Comparison of ENCODE assay signal across 21 cellular contexts in the genomic region with DNA sequence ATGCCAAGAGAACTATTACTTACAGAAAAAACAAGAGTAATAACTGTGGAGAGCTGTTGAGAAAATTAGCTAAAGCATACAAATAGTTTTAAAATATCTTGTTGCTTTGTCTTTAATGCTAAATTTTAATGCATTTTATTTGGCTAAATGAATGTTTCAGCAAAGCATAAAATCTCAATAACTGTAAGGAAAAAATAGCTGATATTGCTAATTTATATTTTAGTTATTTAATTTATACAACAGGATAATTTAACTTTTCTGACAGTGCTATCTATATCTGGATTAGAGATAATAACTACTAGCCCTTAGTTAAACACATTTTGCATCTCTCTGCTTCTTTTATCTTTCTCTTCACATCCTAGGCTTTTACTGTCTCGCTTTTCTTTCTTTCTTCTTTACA.
DNase-seq lines count a peak whose midpoint lies in the region; ATAC-seq, FAIRE-seq and TF ChIP-seq lines count a peak whose summit lies in the region.
"Had no signal": no experiment of that assay in that cellular context is flagged by ENCODE, and none has a peak within 500 bp of the region (broad histone marks: within the 10 kb centered on the region; RNA-seq: fewer than 3 reads in every experiment).

No MANE protein-coding gene starts in this region.

- H4K12ac ChIP-seq in trophoblast cell (ENCODE audit: low read depth, low read length) = no peak overlapping the region

- CTCF ChIA-PET in A549 (lab: Yijun Ruan, JAX) = no interaction called here

- no peak for TF ChIP-seq EP300 in A549 (IDR thresholded peaks at IDR 0.05)

- 14% methylated on average over 1 of the region's 1 CpG for WGBS in A549 (ENCODE audit: missing lambda C conversion rate)
- 100% methylated on average over 1 of the region's 1 CpG for WGBS in trophoblast cell (ENCODE audit: extremely low coverage, insufficient coverage, insufficient read length)

- no peak overlapping the region for H2BK12ac ChIP-seq in trophoblast cell (ENCODE audit: low read length)

- H3K4me1 ChIP-seq in A549 (no peaks in the 10 kb centered on the region), trophoblast cell (ENCODE audit: control insufficient read depth in 1 of 2, insufficient read depth in 2 of 2, low read length in 2 of 2) (peaks cover 0 to 5% of the 10 kb centered on the region in 2 experiments)
- H3K4me1 ChIP-seq: BLaER1 treated with 17β-estradiol and CSF1 and Interleukin-3, amounts not matched to agents 10 nM and 100 nM; Caco-2 had no signal

- no peak overlapping the region for H3K27ac ChIP-seq in A549
- peak overlapping the region; percentile 96 for H3K27ac ChIP-seq in SK-N-MC
- H3K27ac ChIP-seq in trophoblast cell (ENCODE audit: low read depth, low read length) = no peak overlapping the region
- H3K27ac ChIP-seq: BLaER1 treated with 17β-estradiol and CSF1 and Interleukin-3, amounts not matched to agents 10 nM and 100 nM; C4-2B had no signal

- no peak overlapping the region for H3K14ac ChIP-seq in trophoblast cell (ENCODE audit: low read length)

- no peak overlapping the region for H3K27ac Mint-ChIP-seq in stimulated activated effector memory CD8-positive, alpha-beta T cell treated with anti-CD3 and anti-CD28 coated beads, Interleukin-12 subunit alpha, Interleukin-12 subunit beta, amount 100 ng/mL, for 72 hours
- H3K27ac Mint-ChIP-seq: B cell; CD4-positive, alpha-beta T cell; CD8-positive, alpha-beta T cell had no signal

- H3K79me2 ChIP-seq in trophoblast cell (ENCODE audit: control insufficient read depth, insufficient read depth, low read length, poor library complexity) = no peaks in the 10 kb centered on the region

- no peak overlapping the region for H4K8ac ChIP-seq in trophoblast cell (ENCODE audit: low read depth, low read length)

- H3K79me1 ChIP-seq in trophoblast cell (ENCODE audit: low read length) = no peaks in the 10 kb centered on the region

- H3K4me1 Mint-ChIP-seq in stimulated activated effector memory CD8-positive, alpha-beta T cell treated with anti-CD3 and anti-CD28 coated beads, Interleukin-12 subunit alpha, Interleukin-12 subunit beta, amount 100 ng/mL, for 72 hours = no peaks in the 10 kb centered on the region
- H3K4me1 Mint-ChIP-seq: B cell had no signal

- DNase-seq in A549 (ENCODE audit: low read depth in 1 of 2, low spot score in 1 of 2) (no peak), SK-N-MC (ENCODE audit: low read depth, low spot score) (peak; percentile 14), trophoblast cell (no peak)
- DNase-seq in stimulated activated effector memory CD8-positive, alpha-beta T cell treated with anti-CD3 and anti-CD28 coated beads, Interleukin-12 subunit alpha, Interleukin-12 subunit beta, amount 100 ng/mL, for 72 hours (ENCODE audit: low spot score in 2 of 2) = no peak
- DNase-seq: 8988T; AML-193; Caco-2; Calu3; CD4-positive, alpha-beta T cell; CD8-positive, alpha-beta T cell; DMS79 treated with DMSO at 0.1 percent for 48 hours; GDM1 had no signal

- no peak for ATAC-seq in A549
- no peak for ATAC-seq in stimulated activated effector memory CD8-positive, alpha-beta T cell treated with anti-CD3 and anti-CD28 coated beads, Interleukin-12 subunit alpha, Interleukin-12 subunit beta, amount 100 ng/mL, for 72 hours
- no peak for ATAC-seq in HG03097 (IDR thresholded peaks at IDR 0.05; ENCODE audit: low FRiP score, unreplicated experiment)
- ATAC-seq: CD8-positive, alpha-beta T cell; GM12878 had no signal

- POLR2A ChIA-PET in A549 (lab: Yijun Ruan, JAX) = no interaction called here

- H3K9me3 ChIP-seq in A549 = no peaks in the 10 kb centered on the region
- H3K9me3 ChIP-seq in SK-N-MC (ENCODE audit: low read depth, low read length) = no peaks in the 10 kb centered on the region
- no peaks in the 10 kb centered on the region for H3K9me3 ChIP-seq in trophoblast cell (ENCODE audit: insufficient read depth, low read depth, low read length)
- H3K9me3 ChIP-seq: BLaER1 treated with 17β-estradiol and CSF1 and Interleukin-3, amounts not matched to agents 10 nM and 100 nM; Caco-2 had no signal

- TF ChIP-seq CTCF in A549 (IDR thresholded peaks at IDR 0.05) = no peak

- H3K4me2 ChIP-seq in A549 = no peak overlapping the region
- no peak overlapping the region for H3K4me2 ChIP-seq in trophoblast cell (ENCODE audit: low read length)
- H3K4me2 ChIP-seq: BLaER1 treated with 17β-estradiol and CSF1 and Interleukin-3, amounts not matched to agents 10 nM and 100 nM had no signal

- H3K36me3 Mint-ChIP-seq in stimulated activated effector memory CD8-positive, alpha-beta T cell treated with anti-CD3 and anti-CD28 coated beads, Interleukin-12 subunit alpha, Interleukin-12 subunit beta, amount 100 ng/mL, for 72 hours = no peaks in the 10 kb centered on the region
- H3K36me3 Mint-ChIP-seq: CD8-positive, alpha-beta T cell had no signal

- no peaks in the 10 kb centered on the region for H3K27me3 ChIP-seq in trophoblast cell (ENCODE audit: insufficient read depth, low read length)
- H3K27me3 ChIP-seq: BLaER1 treated with 17β-estradiol and CSF1 and Interleukin-3, amounts not matched to agents 10 nM and 100 nM had no signal

- no peak for TF ChIP-seq RAD21 in A549 (conservative IDR thresholded peaks at IDR 0.05 in 1 of 2, IDR thresholded peaks at IDR 0.05 in 1 of 2)

- no peak overlapping the region for H3K18ac ChIP-seq in trophoblast cell (ENCODE audit: low read length)

- H3K36me3 ChIP-seq in SK-N-MC (ENCODE audit: insufficient read depth, low read length) (peaks cover 3% of the 10 kb centered on the region; the same call in 1 of the 2 replicates), trophoblast cell (ENCODE audit: control insufficient read depth in 1 of 2, insufficient read depth in 2 of 2, low read length in 2 of 2) (no peaks in the 10 kb centered on the region)
- H3K36me3 ChIP-seq: BLaER1 treated with 17β-estradiol and CSF1 and Interleukin-3, amounts not matched to agents 10 nM and 100 nM had no signal

- H2BK5ac ChIP-seq in trophoblast cell (ENCODE audit: low read depth, low read length, poor library complexity) = no peak overlapping the region

- H3K9ac ChIP-seq in SK-N-MC (ENCODE audit: insufficient read length) (no peak overlapping the region), trophoblast cell (ENCODE audit: low read length) (no peak overlapping the region)
- H3K9ac ChIP-seq: BLaER1 treated with 17β-estradiol and CSF1 and Interleukin-3, amounts not matched to agents 10 nM and 100 nM had no signal

- H3K4ac ChIP-seq in trophoblast cell (ENCODE audit: low read depth, low read length) = no peak overlapping the region

- no peak overlapping the region for H2BK120ac ChIP-seq in trophoblast cell (ENCODE audit: insufficient read depth, low read length, poor library complexity)

- H3K23ac ChIP-seq in trophoblast cell (ENCODE audit: low read length) = no peak overlapping the region

- no peak overlapping the region for H3K4me3 ChIP-seq in A549
- H3K4me3 ChIP-seq in SK-N-MC = peak overlapping the region; percentile 60
- no peak overlapping the region for H3K4me3 ChIP-seq in trophoblast cell (ENCODE audit: low read depth, low read length)
- H3K4me3 ChIP-seq: BLaER1 treated with 17β-estradiol and CSF1 and Interleukin-3, amounts not matched to agents 10 nM and 100 nM; GM12878 had no signal

- H2AK5ac ChIP-seq in trophoblast cell (ENCODE audit: low read length) = no peak overlapping the region

- TF ChIP-seq POLR2A in A549 (IDR thresholded peaks at IDR 0.05; ENCODE audit: low read length) = no peak

- H4K91ac ChIP-seq in trophoblast cell (ENCODE audit: low read depth, low read length) = no peak overlapping the region

- peaks cover 11% of the 10 kb centered on the region for H3K9me3 Mint-ChIP-seq in stimulated activated effector memory CD8-positive, alpha-beta T cell treated with anti-CD3 and anti-CD28 coated beads, Interleukin-12 subunit alpha, Interleukin-12 subunit beta, amount 100 ng/mL, for 72 hours

- no peak overlapping the region for H3K4me3 Mint-ChIP-seq in stimulated activated effector memory CD8-positive, alpha-beta T cell treated with anti-CD3 and anti-CD28 coated beads, Interleukin-12 subunit alpha, Interleukin-12 subunit beta, amount 100 ng/mL, for 72 hours
- H3K4me3 Mint-ChIP-seq: B cell; CD4-positive, alpha-beta T cell; CD8-positive, alpha-beta T cell had no signal

- FAIRE-seq in A549 (lab: Jason Lieb, UNC) (no peak), G401.6 (lab: Jason Lieb, UNC) (peak; percentile 47)
- FAIRE-seq: D721Med, GM12878, GM12892, GM18507 had no signal

- H2AFZ ChIP-seq in trophoblast cell (ENCODE audit: insufficient read depth, low read length, poor library complexity) = no peak overlapping the region

TF ChIP-seq in A549, 52 proteins besides CTCF, POLR2A, EP300 and RAD21 (continues in another document):
- TF ChIP-seq MAFK (IDR thresholded peaks at IDR 0.05; ENCODE audit: partially characterized antibody) = peak; percentile 54
- TF ChIP-seq, protein P1, sequence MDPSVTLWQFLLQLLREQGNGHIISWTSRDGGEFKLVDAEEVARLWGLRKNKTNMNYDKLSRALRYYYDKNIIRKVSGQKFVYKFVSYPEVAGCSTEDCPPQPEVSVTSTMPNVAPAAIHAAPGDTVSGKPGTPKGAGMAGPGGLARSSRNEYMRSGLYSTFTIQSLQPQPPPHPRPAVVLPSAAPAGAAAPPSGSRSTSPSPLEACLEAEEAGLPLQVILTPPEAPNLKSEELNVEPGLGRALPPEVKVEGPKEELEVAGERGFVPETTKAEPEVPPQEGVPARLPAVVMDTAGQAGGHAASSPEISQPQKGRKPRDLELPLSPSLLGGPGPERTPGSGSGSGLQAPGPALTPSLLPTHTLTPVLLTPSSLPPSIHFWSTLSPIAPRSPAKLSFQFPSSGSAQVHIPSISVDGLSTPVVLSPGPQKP (IDR thresholded peaks at IDR 0.05; ENCODE audit: low read depth, low read length) = no peak
- no peak for TF ChIP-seq GATA3 (IDR thresholded peaks at IDR 0.05; ENCODE audit: borderline replicate concordance)
